ENCODE assay signal across 1 cellular context in genomic region chr12:93176166-93176565, GRCh38.
TF ChIP-seq lines count a peak whose summit lies in the region.

No MANE protein-coding gene starts in this region.

TF ChIP-seq in liver, 16 proteins besides CTCF, POLR2A, EP300 and RAD21 (continued from another document):
- TF ChIP-seq, protein P1, sequence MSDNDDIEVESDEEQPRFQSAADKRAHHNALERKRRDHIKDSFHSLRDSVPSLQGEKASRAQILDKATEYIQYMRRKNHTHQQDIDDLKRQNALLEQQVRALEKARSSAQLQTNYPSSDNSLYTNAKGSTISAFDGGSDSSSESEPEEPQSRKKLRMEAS (IDR thresholded peaks at IDR 0.05), result no peak
